Comparison of ENCODE assay signal across 8 cellular contexts in the genomic region with DNA sequence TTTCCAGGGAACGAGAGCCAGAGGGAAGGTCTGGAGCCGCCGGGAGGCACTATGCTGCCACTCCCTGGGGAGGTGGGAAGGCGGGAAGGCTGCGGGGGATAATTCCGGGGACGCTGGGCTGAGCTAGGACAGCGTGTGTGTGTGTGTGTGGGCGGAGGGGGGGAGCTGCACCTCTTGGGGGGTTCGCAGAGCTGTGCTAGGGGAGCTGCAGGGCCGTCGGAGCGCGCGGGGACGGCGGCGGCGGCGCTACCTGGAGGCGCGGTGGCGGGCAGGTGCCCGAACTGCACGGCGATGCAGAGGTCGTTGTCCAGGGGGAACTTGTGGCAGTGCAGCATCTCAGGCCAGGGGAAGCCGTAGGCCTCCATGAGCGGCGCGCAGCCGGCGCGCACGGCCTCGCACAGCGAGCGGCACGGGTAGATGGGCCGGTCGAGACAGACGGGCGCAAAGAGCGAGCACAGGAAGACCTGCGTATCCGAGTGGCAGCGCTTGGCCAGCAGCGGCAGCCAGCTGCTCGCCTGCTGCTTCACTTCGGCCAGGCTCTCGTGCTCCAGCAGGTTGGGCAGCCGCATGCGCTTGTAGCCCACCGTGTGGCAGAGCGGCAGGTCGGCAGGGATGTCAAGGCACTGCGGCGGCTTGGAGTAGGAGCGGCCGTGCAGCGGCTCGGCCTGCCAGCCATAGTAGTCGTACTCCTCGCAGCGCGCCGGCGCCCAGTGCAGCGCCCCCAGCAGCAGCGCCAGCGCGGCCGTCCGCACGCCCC. TPM values are rescaled to one million over a fixed set of nuclear protein-coding genes. Genes with fewer than 3 reads are reported as not detected.
A peak's percentile ranks its signal among the peaks of the same experiment; 100 is the strongest.
DNase-seq lines count a peak whose midpoint lies in the region; ATAC-seq, FAIRE-seq and TF ChIP-seq lines count a peak whose summit lies in the region.

No MANE protein-coding gene starts in this region.

- H3K9ac ChIP-seq in ES-I3 (ENCODE audit: low read depth, low read length), result peak overlapping the region; percentile 44; the same call in 1 of the 2 replicates

- intact Hi-C loops in testis (cut with DNase I; ENCODE audit: low total_unique reads), result no loop called here

- H3K36me3 Mint-ChIP-seq in activated naive CD8-positive, alpha-beta T cell treated with anti-CD3 and anti-CD28 coated beads for 36 hours, result no peaks in the 10 kb centered on the region

- no peak for FAIRE-seq in A549 (lab: Jason Lieb, UNC)

- CTCF ChIA-PET in A549 (lab: Yijun Ruan, JAX), result interaction anchor here (1.0 to 4.9 kb wide), 7 partner anchors 10 to 271 kb away, joined by 3 to 31 read pairs (median 7); no protein-coding TSS in a partner anchor

- no peak for TF ChIP-seq EP300 in A549 (IDR thresholded peaks at IDR 0.05)

- H3K4me3 Mint-ChIP-seq in activated naive CD8-positive, alpha-beta T cell treated with anti-CD3 and anti-CD28 coated beads for 36 hours, result peak overlapping the region; percentile 72

- H3K27me3 ChIP-seq in testis, result no peaks in the 10 kb centered on the region

- TF ChIP-seq CTCF in A549 (IDR thresholded peaks at IDR 0.05), result no peak; the same call in 2 of the 3 replicates
- TF ChIP-seq CTCF in testis (IDR thresholded peaks at IDR 0.05), result no peak

- H3K27ac ChIP-seq in A549 (peak overlapping the region; percentile 19 to 70; a peak in 2 of 6 replicates), testis (no peak overlapping the region)

- peak overlapping the region; percentile 96 for H3K4me2 ChIP-seq in A549

- no peaks in the 10 kb centered on the region for H3K9me3 Mint-ChIP-seq in activated naive CD8-positive, alpha-beta T cell treated with anti-CD3 and anti-CD28 coated beads for 36 hours

- no peaks in the 10 kb centered on the region for H3K9me3 ChIP-seq in A549
- H3K9me3 ChIP-seq in ES-I3 (ENCODE audit: control insufficient read depth, insufficient read depth, low read length), result no peaks in the 10 kb centered on the region; the same call in 1 of the 2 replicates
- H3K9me3 ChIP-seq in iPS-18c (ENCODE audit: control insufficient read depth, insufficient read depth, low read length), result peaks cover 3% of the 10 kb centered on the region
- no peaks in the 10 kb centered on the region for H3K9me3 ChIP-seq in testis

- TF ChIP-seq POLR2A in A549 (IDR thresholded peaks at IDR 0.05; ENCODE audit: low read length), result no peak
- no peak for TF ChIP-seq POLR2A in testis (IDR thresholded peaks at IDR 0.05)

- POLR2A ChIA-PET in A549 (lab: Yijun Ruan, JAX), result no interaction called here

- peaks cover 11% of the 10 kb centered on the region for H3K4me1 Mint-ChIP-seq in activated naive CD8-positive, alpha-beta T cell treated with anti-CD3 and anti-CD28 coated beads for 36 hours

- H3K36me3 ChIP-seq in ES-I3 (ENCODE audit: insufficient read depth, low read length), result no peaks in the 10 kb centered on the region
- no peaks in the 10 kb centered on the region for H3K36me3 ChIP-seq in testis (ENCODE audit: low read depth, missing control alignments)

- H3K27me3 Mint-ChIP-seq in activated naive CD8-positive, alpha-beta T cell treated with anti-CD3 and anti-CD28 coated beads for 36 hours, result peaks cover 27% of the 10 kb centered on the region

- peak overlapping the region; percentile 50 for H3K4me3 ChIP-seq in A549
- peak overlapping the region; percentile 62 for H3K4me3 ChIP-seq in iPS-18c (ENCODE audit: insufficient read depth, low read depth, low read length)
- H3K4me3 ChIP-seq in testis, result peak overlapping the region; percentile 24 to 30

- WGBS in A549 (ENCODE audit: missing lambda C conversion rate), result under 1% methylated on average over 29 of the region's 75 CpGs
- WGBS in testis, 2 donors, result 1 to 3% methylated on average over 13 to 62 of the region's 75 CpGs

- DNase-seq in A549 (ENCODE audit: low read depth in 1 of 2, low spot score in 1 of 2), result peak; percentile 43 to 71
- peak; percentile 37 for DNase-seq in activated naive CD8-positive, alpha-beta T cell treated with anti-CD3 and anti-CD28 coated beads for 36 hours
- peak; percentile 23 for DNase-seq in testis
- DNase-seq in NCI-H345 treated with DMSO at 0.1 percent for 48 hours (lab: John Stamatoyannopoulos, UW; ENCODE audit: unreplicated experiment), result no peak
- DNase-seq in C1 segment of cervical spinal cord (lab: John Stamatoyannopoulos, UW), result no peak

- peak; percentile 66 to 79 for ATAC-seq in A549
- no peak for ATAC-seq in HG02678 (IDR thresholded peaks at IDR 0.05; ENCODE audit: unreplicated experiment)

- TF ChIP-seq RAD21 in A549 (conservative IDR thresholded peaks at IDR 0.05 in 1 of 2, IDR thresholded peaks at IDR 0.05 in 1 of 2), result peak; percentile 20 to 21; a peak in 1 of 5 replicates

- no peak overlapping the region for H3K27ac Mint-ChIP-seq in activated naive CD8-positive, alpha-beta T cell treated with anti-CD3 and anti-CD28 coated beads for 36 hours

- H3K4me1 ChIP-seq in A549 (peaks cover 4% of the 10 kb centered on the region; the same call in 2 of the 3 replicates), ES-I3 (ENCODE audit: insufficient read depth, low read length) (peaks cover 7% of the 10 kb centered on the region), testis (peaks cover 5% of the 10 kb centered on the region)

TF ChIP-seq in A549, 52 proteins besides CTCF, POLR2A, EP300 and RAD21 (continues in another document):
- TF ChIP-seq HDAC2 (IDR thresholded peaks at IDR 0.05) (peak; percentile 79; the same call in 1 of the 2 replicates), HEYL (CRISPR knock-in tag; IDR thresholded peaks at IDR 0.05) (no peak), NFE2L2 (conservative IDR thresholded peaks at IDR 0.05; ENCODE audit: low read length) (no peak), TP53 (CRISPR knock-in tag; IDR thresholded peaks at IDR 0.05) (no peak), POLR2AphosphoS2 (conservative IDR thresholded peaks at IDR 0.05; ENCODE audit: low read length) (no peak), SMC3 (IDR thresholded peaks at IDR 0.05) (no peak), CHD2 (IDR thresholded peaks at IDR 0.05; ENCODE audit: low read length, partially characterized antibody) (no peak), GATA3 (IDR thresholded peaks at IDR 0.05; ENCODE audit: borderline replicate concordance) (no peak)
- TF ChIP-seq, protein P1, sequence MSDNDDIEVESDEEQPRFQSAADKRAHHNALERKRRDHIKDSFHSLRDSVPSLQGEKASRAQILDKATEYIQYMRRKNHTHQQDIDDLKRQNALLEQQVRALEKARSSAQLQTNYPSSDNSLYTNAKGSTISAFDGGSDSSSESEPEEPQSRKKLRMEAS (IDR thresholded peaks at IDR 0.05), result 0 out of 2 replicates have a peak, but pooled peaks have one; percentile 18
- TF ChIP-seq, protein P2, sequence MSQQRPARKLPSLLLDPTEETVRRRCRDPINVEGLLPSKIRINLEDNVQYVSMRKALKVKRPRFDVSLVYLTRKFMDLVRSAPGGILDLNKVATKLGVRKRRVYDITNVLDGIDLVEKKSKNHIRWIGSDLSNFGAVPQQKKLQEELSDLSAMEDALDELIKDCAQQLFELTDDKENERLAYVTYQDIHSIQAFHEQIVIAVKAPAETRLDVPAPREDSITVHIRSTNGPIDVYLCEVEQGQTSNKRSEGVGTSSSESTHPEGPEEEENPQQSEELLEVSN (IDR thresholded peaks at IDR 0.05; ENCODE audit: borderline replicate concordance, low read depth), result 0 out of 2 replicates have a peak, but pooled peaks have one; percentile 27
- TF ChIP-seq, protein P3, sequence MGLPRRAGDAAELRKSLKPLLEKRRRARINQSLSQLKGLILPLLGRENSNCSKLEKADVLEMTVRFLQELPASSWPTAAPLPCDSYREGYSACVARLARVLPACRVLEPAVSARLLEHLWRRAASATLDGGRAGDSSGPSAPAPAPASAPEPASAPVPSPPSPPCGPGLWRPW (IDR thresholded peaks at IDR 0.05), result no peak
- TF ChIP-seq, protein P4, sequence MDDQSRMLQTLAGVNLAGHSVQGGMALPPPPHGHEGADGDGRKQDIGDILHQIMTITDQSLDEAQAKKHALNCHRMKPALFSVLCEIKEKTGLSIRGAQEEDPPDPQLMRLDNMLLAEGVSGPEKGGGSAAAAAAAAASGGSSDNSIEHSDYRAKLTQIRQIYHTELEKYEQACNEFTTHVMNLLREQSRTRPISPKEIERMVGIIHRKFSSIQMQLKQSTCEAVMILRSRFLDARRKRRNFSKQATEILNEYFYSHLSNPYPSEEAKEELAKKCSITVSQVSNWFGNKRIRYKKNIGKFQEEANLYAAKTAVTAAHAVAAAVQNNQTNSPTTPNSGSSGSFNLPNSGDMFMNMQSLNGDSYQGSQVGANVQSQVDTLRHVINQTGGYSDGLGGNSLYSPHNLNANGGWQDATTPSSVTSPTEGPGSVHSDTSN (IDR thresholded peaks at IDR 0.05), result no peak

RNA-seq across cellular contexts. Expression of a gene that starts 0.6 kb away (rescaled TPM):
- polyA plus RNA-seq in A549 (2011; rRNA removed) (0.50 and 0.79 TPM in 2 replicates), A549 (2017; fragmentation: RNase III; extraction: RNeasy Plus Mini Kit Qiagen cat#74134 plus additional on column Dnase treatment) (0.83 to 1.3 TPM (median 1.2 TPM) in 3 replicates), testis (ENCODE audit: insufficient read depth, low read depth, low replicate concordance) (1.2 TPM)
- 1.0 and 1.3 TPM in 2 replicates for polyA plus RNA-seq in A549 (2012; cell fraction: cytosol; rRNA removed)
- polyA plus RNA-seq in A549 (2012; cell fraction: nucleus; rRNA removed), result 1.2 TPM in 2 replicates
- polyA minus RNA-seq in A549 (2011; rRNA and poly(A)+ RNA removed), result 0.29 and 0.37 TPM in 2 replicates
- under 1 TPM; 0.22 to 0.27 TPM for total RNA-seq in activated naive CD8-positive, alpha-beta T cell treated with anti-CD3 and anti-CD28 coated beads for 36 hours
- 1 to 10 TPM in 1 of 2 donors, under 1 TPM in 1; 0.99 to 2.0 TPM for total RNA-seq in testis

RNA-seq across cellular contexts. Expression of a gene that starts 34.3 kb away (rescaled TPM):
- polyA plus RNA-seq in A549 (2011; rRNA removed) (17.1 and 20.2 TPM in 2 replicates), A549 (2017; fragmentation: RNase III; extraction: RNeasy Plus Mini Kit Qiagen cat#74134 plus additional on column Dnase treatment) (17.1 to 20.1 TPM (median 19.6 TPM) in 3 replicates), testis (ENCODE audit: insufficient read depth, low read depth, low replicate concordance) (38.4 TPM)
- polyA plus RNA-seq in A549 (2012; cell fraction: cytosol; rRNA removed), result 18.3 and 21.1 TPM in 2 replicates
- 60.5 and 76.0 TPM in 2 replicates for polyA plus RNA-seq in A549 (2012; cell fraction: nucleus; rRNA removed)
- polyA minus RNA-seq in A549 (2011; rRNA and poly(A)+ RNA removed), result 19.6 and 21.2 TPM in 2 replicates
- total RNA-seq in activated naive CD8-positive, alpha-beta T cell treated with anti-CD3 and anti-CD28 coated beads for 36 hours, result 10 to 100 TPM; 20.9 to 22.8 TPM
- total RNA-seq in testis, result 10 to 100 TPM; 64.8 to 66.4 TPM

RNA-seq across cellular contexts. Expression of a gene that starts 57.7 kb away (rescaled TPM):
- polyA plus RNA-seq in A549 (2011; rRNA removed), result 29.1 and 30.9 TPM in 2 replicates
- 24.7 and 37.8 TPM in 2 replicates for polyA plus RNA-seq in A549 (2012; cell fraction: cytosol; rRNA removed)
- polyA plus RNA-seq in A549 (2012; cell fraction: nucleus; rRNA removed), result 32.9 and 38.3 TPM in 2 replicates
- polyA plus RNA-seq in A549 (2017; fragmentation: RNase III; extraction: RNeasy Plus Mini Kit Qiagen cat#74134 plus additional on column Dnase treatment), result 27.4 to 31.7 TPM (median 31.3 TPM) in 3 replicates
- 18.4 and 18.9 TPM in 2 replicates for polyA minus RNA-seq in A549 (2011; rRNA and poly(A)+ RNA removed)
- total RNA-seq in activated naive CD8-positive, alpha-beta T cell treated with anti-CD3 and anti-CD28 coated beads for 36 hours, result 1 to 10 TPM; 4.1 to 5.5 TPM
- total RNA-seq in testis, result 10 to 100 TPM in 1 of 2 donors, 1 to 10 TPM in 1; 8.7 to 13.6 TPM
- polyA plus RNA-seq in testis (ENCODE audit: insufficient read depth, low read depth, low replicate concordance), result 21.9 TPM

Comparison
In these comparisons a context has a peak if more than half of its experiments do, and no peak if none do; other contexts are left out.
1. DNase-seq: peak in A549 (2 of 2), activated naive CD8-positive, alpha-beta T cell treated with anti-CD3 and anti-CD28 coated beads for 36 hours (single experiment) and testis (single experiment); none in NCI-H345 treated with DMSO at 0.1 percent for 48 hours (single experiment) and C1 segment of cervical spinal cord (0 of 14).
2. H3K27ac ChIP-seq: peak in A549 (2 of 2); none in testis (0 of 2).
3. Peak in every context shown above with its lines, with median percentiles within 50 percentile points of each other: H3K4me3 ChIP-seq.